In genomic region chr10:74176380-74177139, GRCh38 we compare ENCODE assay signal across 8 cellular contexts. TPM values are rescaled to one million over a fixed set of nuclear protein-coding genes. Genes with fewer than 3 reads are reported as not detected.
DNase-seq lines count a peak whose midpoint lies in the region; FAIRE-seq and TF ChIP-seq lines count a peak whose summit lies in the region.

No MANE protein-coding gene starts in this region.

- DNase-seq in HCEC 1CT, result peak; percentile 96
- peak; percentile 95 for DNase-seq in MM.1S
- DNase-seq in SHP77 treated with DMSO at 0.1 percent for 48 hours (lab: John Stamatoyannopoulos, UW), result peak; percentile 54
- peak; percentile 94 for DNase-seq in activated gamma-delta T cell treated with Interleukin-2 at 50 U/mL for 16 hours
- peak; percentile 98 to 99 for DNase-seq in foreskin fibroblast
- DNase-seq in neural crest cell (ENCODE audit: low read depth, low spot score), result peak; percentile 82
- DNase-seq in stomach, result peak; percentile 97

- TF ChIP-seq CTCF in MM.1S (IDR thresholded peaks at IDR 0.05; ENCODE audit: low read length), result no peak
- TF ChIP-seq CTCF in foreskin fibroblast (IDR thresholded peaks at IDR 0.05; ENCODE audit: low read depth, low read length), result no peak
- TF ChIP-seq CTCF in neural crest cell (conservative IDR thresholded peaks at IDR 0.05), result no peak
- no peak for TF ChIP-seq CTCF in stomach (IDR thresholded peaks at IDR 0.05)

- H3K9ac ChIP-seq in MM.1S (ENCODE audit: low read length), result peak overlapping the region; percentile 87

- no peaks in the 10 kb centered on the region for H3K9me3 ChIP-seq in MM.1S (replicated peaks; ENCODE audit: insufficient read depth, low read length)
- no peaks in the 10 kb centered on the region for H3K9me3 ChIP-seq in stomach

- 0 to 2% (median 0%) methylated on average over 21 to 72 of the region's 72 CpGs for WGBS in stomach, 5 donors

- peak overlapping the region; percentile 92 for H3K4me2 ChIP-seq in MM.1S (ENCODE audit: low read depth, low read length)

- intact Hi-C loops in stomach (cut with DNase I; ENCODE audit: low total_unique reads), result no loop called here

- no peaks in the 10 kb centered on the region for H3K36me3 Mint-ChIP-seq in neural crest cell (ENCODE audit: low read depth)

- H4K20me1 ChIP-seq in MM.1S (ENCODE audit: insufficient read depth, low read length), result no peaks in the 10 kb centered on the region

- H3K4me3 ChIP-seq in MM.1S (ENCODE audit: low read length), result peak overlapping the region; percentile 93
- H3K4me3 ChIP-seq in foreskin fibroblast (ENCODE audit: low read depth in 1 of 2, low read length in 2 of 2), result peak overlapping the region; percentile 83 to 99
- H3K4me3 ChIP-seq in stomach, result peak overlapping the region; percentile 57 to 73 (median 72)

- H3K36me3 ChIP-seq in MM.1S (replicated peaks; ENCODE audit: insufficient read depth, low read length), result no peaks in the 10 kb centered on the region
- no peaks in the 10 kb centered on the region for H3K36me3 ChIP-seq in stomach

- TF ChIP-seq POLR2A in stomach (IDR thresholded peaks at IDR 0.05), result peak in 2 of 4 donors; percentile 57 to 59

- H3K27ac ChIP-seq in MM.1S (ENCODE audit: low read length) (peak overlapping the region; percentile 86), stomach (peak overlapping the region; percentile 87 to 92 (median 91))

- peak overlapping the region; percentile 94 for H2AFZ ChIP-seq in MM.1S (ENCODE audit: low read length)

- peaks cover 13% of the 10 kb centered on the region for H3K4me1 Mint-ChIP-seq in neural crest cell

- H3K9me3 Mint-ChIP-seq in neural crest cell, result no peaks in the 10 kb centered on the region

- no peaks in the 10 kb centered on the region for H3K9me2 ChIP-seq in MM.1S (replicated peaks; ENCODE audit: insufficient read depth, low read length)

- H3F3A ChIP-seq in MM.1S (ENCODE audit: insufficient read depth, low read length), result peaks cover 20% of the 10 kb centered on the region

- 0 out of 2 replicates have a peak, but pooled peaks cover 5% of the 10 kb centered on the region for H3K4me1 ChIP-seq in MM.1S (ENCODE audit: low read length)
- peaks cover 5 to 24% (median 16%) of the 10 kb centered on the region in 4 donors for H3K4me1 ChIP-seq in stomach

- H3K27me3 Mint-ChIP-seq in neural crest cell (ENCODE audit: low read depth), result no peaks in the 10 kb centered on the region

- peak overlapping the region; percentile 98 for H3K27ac Mint-ChIP-seq in neural crest cell (ENCODE audit: unreplicated experiment)

- H3K79me2 ChIP-seq in MM.1S (ENCODE audit: low read length), result peaks cover 40% of the 10 kb centered on the region

- peak; percentile 90 for FAIRE-seq in G401.6 (lab: Jason Lieb, UNC)

- no peaks in the 10 kb centered on the region for H3K27me3 ChIP-seq in MM.1S (replicated peaks; ENCODE audit: insufficient read depth, low read length)
- H3K27me3 ChIP-seq in stomach, result no peaks in the 10 kb centered on the region

- no peak for TF ChIP-seq EP300 in stomach (IDR thresholded peaks at IDR 0.05)

- H3K4me3 Mint-ChIP-seq in neural crest cell, result peak overlapping the region; percentile 97

RNA-seq across cellular contexts. Expression of gene ADK, which starts 25.5 kb away (rescaled TPM):
- total RNA-seq in neural crest cell (35.6 and 38.2 TPM in 2 replicates), stomach (10 to 100 TPM in 4 of 5 donors, 1 to 10 TPM in 1; 7.2 to 66.1 (median 35.2) TPM)
- 10 to 100 TPM; 13.5 to 18.6 (median 16.7) TPM for polyA plus RNA-seq in stomach

RNA-seq across cellular contexts. Expression of gene AP3M1, which starts 25.9 kb away (rescaled TPM):
- total RNA-seq in neural crest cell, result 69.5 and 73.1 TPM in 2 replicates
- total RNA-seq in stomach, result 10 to 100 TPM in 2 of 5 donors, 1 to 10 TPM in 3; 3.5 to 28.1 (median 9.9) TPM
- 10 to 100 TPM in 2 of 3 donors, 1 to 10 TPM in 1; 8.6 to 14.1 (median 13.0) TPM for polyA plus RNA-seq in stomach

Comparison
In these comparisons a context has a peak if more than half of its experiments do, and no peak if none do; other contexts are left out.
1. Peak in every context shown above with its lines: DNase-seq, H3K4me3 ChIP-seq and H3K27ac ChIP-seq.